Comparison of ENCODE assay signal across 8 cellular contexts in genomic region chr18:13726228-13726971, GRCh38.
DNase-seq lines count a peak whose midpoint lies in the region; ATAC-seq and TF ChIP-seq lines count a peak whose summit lies in the region.

Gene FAM210A (minus strand): TSS chr18:13726558. CDS start chr18:13682077, 44,481 bp downstream.
Gene RNMT (plus strand): TSS chr18:13726673. CDS start chr18:13731518, 4,845 bp downstream.

- peak within 1 kb of the TSS; percentile 80 for H3K4me3 Mint-ChIP-seq in central memory CD8-positive, alpha-beta T cell

- H3K4me3 ChIP-seq in AG09309 (ENCODE audit: control insufficient read depth, low read depth, low read length) = peak within 1 kb of the TSS; percentile 90

- H3K9me3 Mint-ChIP-seq in central memory CD8-positive, alpha-beta T cell = no peaks in the 10 kb centered on the region

- DNase-seq in AG09309 (ENCODE audit: low read depth) (peak; percentile 81), NCI-H345 treated with DMSO at 0.1 percent for 48 hours (lab: John Stamatoyannopoulos, UW; ENCODE audit: unreplicated experiment) (peak; percentile 94), iris pigment epithelial cell (ENCODE audit: low read depth) (peak; percentile 97)
- DNase-seq in activated CD4-positive, CD25-positive, alpha-beta regulatory T cell treated with anti-CD3 and anti-CD28 coated beads, Interleukin-2, amount 50 U/mL, for 16 hours (ENCODE audit: low read depth, low spot score) = peak; percentile 93
- DNase-seq in central memory CD8-positive, alpha-beta T cell (ENCODE audit: low spot score in 2 of 2) = peak; percentile 86 to 88
- DNase-seq in stimulated activated CD4-positive, alpha-beta T cell treated with anti-CD3 and anti-CD28 coated beads, Interleukin-12 subunit alpha, Interleukin-12 subunit beta, amount 100 ng/mL, for 24 hours (ENCODE audit: low read depth in 2 of 2) = peak; percentile 90

- H3K36me3 Mint-ChIP-seq in central memory CD8-positive, alpha-beta T cell (ENCODE audit: insufficient read depth) = peaks cover 27% of the 10 kb centered on the region

- peak within 1 kb of the TSS; percentile 85 for H3K27ac Mint-ChIP-seq in central memory CD8-positive, alpha-beta T cell (ENCODE audit: low read depth)

- ATAC-seq in GM19023 (IDR thresholded peaks at IDR 0.05; ENCODE audit: unreplicated experiment) (peak; percentile 92), HG03280 (IDR thresholded peaks at IDR 0.05; ENCODE audit: unreplicated experiment) (peak; percentile 97)
- peak; percentile 97 for ATAC-seq in central memory CD8-positive, alpha-beta T cell (replicated peaks; ENCODE audit: extremely low read depth, poor library complexity, severe bottlenecking)

- TF ChIP-seq CTCF in AG09309 (IDR thresholded peaks at IDR 0.05; ENCODE audit: control insufficient read depth, insufficient read depth, low read depth, low read length, missing control alignments) = no peak

- no peaks in the 10 kb centered on the region for H3K27me3 Mint-ChIP-seq in central memory CD8-positive, alpha-beta T cell

- peaks cover 53% of the 10 kb centered on the region for H3K4me1 Mint-ChIP-seq in central memory CD8-positive, alpha-beta T cell

Comparison
In these comparisons a context has a peak if more than half of its experiments do, and no peak if none do; other contexts are left out.
1. Peak in every context shown above with its lines: DNase-seq, ATAC-seq and H3K4me3 ChIP-seq.